Comparison of ENCODE assay signal across 14 cellular contexts in genomic region chr4:86358176-86358701, GRCh38. TPM values are rescaled to one million over a fixed set of nuclear protein-coding genes. Genes with fewer than 3 reads are reported as not detected.
DNase-seq lines count a peak whose midpoint lies in the region; ATAC-seq and TF ChIP-seq lines count a peak whose summit lies in the region.
"Had no signal": no experiment of that assay in that cellular context is flagged by ENCODE, and none has a peak within 500 bp of the region (broad histone marks: within the 10 kb centered on the region; RNA-seq: fewer than 3 reads in every experiment).

No MANE protein-coding gene starts in this region.

- H3K4me3 ChIP-seq in cardiac muscle cell = no peak overlapping the region
- no peak overlapping the region for H3K4me3 ChIP-seq in mesodermal cell (ENCODE audit: extremely low read depth, insufficient read depth, low read length, poor library complexity, severe bottlenecking)
- no peak overlapping the region for H3K4me3 ChIP-seq in testis
- H3K4me3 ChIP-seq: coronary artery, heart left ventricle had no signal

- no peaks in the 10 kb centered on the region for H3K9me3 Mint-ChIP-seq in dendritic cell treated with granulocyte-macrophage colony-stimulating factor and Interleukin-4, amounts not matched to agents 40 ng/mL and 50 ng/mL, for 4 days
- no peaks in the 10 kb centered on the region for H3K9me3 Mint-ChIP-seq in activated CD4-positive, alpha-beta T cell treated with anti-CD3 and anti-CD28 coated beads for 36 hours (ENCODE audit: low read depth)
- H3K9me3 Mint-ChIP-seq: T-cell had no signal

- H3K4me3 Mint-ChIP-seq in dendritic cell treated with granulocyte-macrophage colony-stimulating factor and Interleukin-4, amounts not matched to agents 40 ng/mL and 50 ng/mL, for 4 days = no peak overlapping the region
- H3K4me3 Mint-ChIP-seq in activated CD4-positive, alpha-beta T cell treated with anti-CD3 and anti-CD28 coated beads for 36 hours = no peak overlapping the region
- H3K4me3 Mint-ChIP-seq: T-cell had no signal

- POLR2A ChIA-PET in activated CD4-positive, alpha-beta T cell treated with anti-CD3 and anti-CD28 coated beads for 36 hours (lab: Charles Lee) = no interaction called here

- ATAC-seq in left ventricle myocardium superior (no peak), omental fat pad (ENCODE audit: low FRiP score) (no peak)
- ATAC-seq in activated CD4-positive, alpha-beta T cell treated with anti-CD3 and anti-CD28 coated beads for 36 hours = no peak
- ATAC-seq: T-cell had no signal

- DNase-seq in cardiac muscle cell (ENCODE audit: low read depth in 1 of 2, low spot score in 1 of 2) = peak; percentile 10 to 50
- no peak for DNase-seq in left ventricle myocardium superior
- no peak for DNase-seq in testis
- DNase-seq in activated CD8-positive, alpha-beta memory T cell treated with anti-CD3 and anti-CD28 coated beads, Interleukin-2, amount 50 U/mL, for 48 hours = no peak
- no peak for DNase-seq in omental fat pad (ENCODE audit: low spot score)
- no peak for DNase-seq in activated CD4-positive, alpha-beta T cell treated with anti-CD3 and anti-CD28 coated beads for 36 hours
- DNase-seq: activated naive CD4-positive, alpha-beta T cell; AML-193; GF-D8; heart left ventricle; T-cell had no signal

- H3K4me1 ChIP-seq in cardiac muscle cell (ENCODE audit: low read depth) (peaks cover 22% of the 10 kb centered on the region), mesodermal cell (ENCODE audit: control insufficient read depth, insufficient read depth, low read length, poor library complexity, severe bottlenecking) (peaks cover 16% of the 10 kb centered on the region), testis (peaks cover 13% of the 10 kb centered on the region)

- H3K27me3 Mint-ChIP-seq in dendritic cell treated with granulocyte-macrophage colony-stimulating factor and Interleukin-4, amounts not matched to agents 40 ng/mL and 50 ng/mL, for 4 days = no peaks in the 10 kb centered on the region
- peaks cover 4% of the 10 kb centered on the region for H3K27me3 Mint-ChIP-seq in activated CD4-positive, alpha-beta T cell treated with anti-CD3 and anti-CD28 coated beads for 36 hours

- H3K9me3 ChIP-seq in cardiac muscle cell (ENCODE audit: low read depth) = no peaks in the 10 kb centered on the region
- H3K9me3 ChIP-seq in mesodermal cell (ENCODE audit: control insufficient read depth, low read length) = no peaks in the 10 kb centered on the region
- H3K9me3 ChIP-seq in testis = no peaks in the 10 kb centered on the region
- H3K9me3 ChIP-seq: heart left ventricle had no signal

- CTCF ChIA-PET in activated CD4-positive, alpha-beta T cell treated with anti-CD3 and anti-CD28 coated beads for 36 hours (lab: Charles Lee) = no interaction called here

- H3K36me3 Mint-ChIP-seq in dendritic cell treated with granulocyte-macrophage colony-stimulating factor and Interleukin-4, amounts not matched to agents 40 ng/mL and 50 ng/mL, for 4 days (ENCODE audit: low read depth) = no peaks in the 10 kb centered on the region
- H3K36me3 Mint-ChIP-seq in activated CD4-positive, alpha-beta T cell treated with anti-CD3 and anti-CD28 coated beads for 36 hours (ENCODE audit: low read depth) = no peaks in the 10 kb centered on the region
- H3K36me3 Mint-ChIP-seq: T-cell had no signal

- H3K27me3 ChIP-seq in cardiac muscle cell (no peaks in the 10 kb centered on the region), testis (no peaks in the 10 kb centered on the region)
- H3K27me3 ChIP-seq: heart left ventricle had no signal

- H3K36me3 ChIP-seq in cardiac muscle cell (no peaks in the 10 kb centered on the region), mesodermal cell (ENCODE audit: control insufficient read depth, insufficient read depth, low read length) (no peaks in the 10 kb centered on the region), testis (ENCODE audit: low read depth, missing control alignments) (no peaks in the 10 kb centered on the region)

- peaks cover 12% of the 10 kb centered on the region for H3K4me1 Mint-ChIP-seq in dendritic cell treated with granulocyte-macrophage colony-stimulating factor and Interleukin-4, amounts not matched to agents 40 ng/mL and 50 ng/mL, for 4 days (ENCODE audit: low read depth)
- peaks cover 19% of the 10 kb centered on the region for H3K4me1 Mint-ChIP-seq in activated CD4-positive, alpha-beta T cell treated with anti-CD3 and anti-CD28 coated beads for 36 hours

- WGBS in mesodermal cell (ENCODE audit: insufficient coverage in 2 of 2), 2 experiments = 13% methylated on average over 1 of the region's 3 CpGs; no CpG with 5 or more reads in 1 of the 2 experiments
- WGBS in testis, 2 donors = 55 to 70% methylated on average over 3 of the region's 3 CpGs

- intact Hi-C loops in left ventricle myocardium superior (cut with micrococcal nuclease) (no loop called here), testis (cut with DNase I; ENCODE audit: low total_unique reads) (no loop called here)
- intact Hi-C loops in dendritic cell treated with granulocyte-macrophage colony-stimulating factor and Interleukin-4, amounts not matched to agents 40 ng/mL and 50 ng/mL, for 4 days (cut with micrococcal nuclease) = no loop called here
- intact Hi-C loops in activated CD4-positive, alpha-beta T cell treated with anti-CD3 and anti-CD28 coated beads for 36 hours (cut with DNase I, micrococcal nuclease) = no loop called here

- no peak for TF ChIP-seq POLR2A in testis (IDR thresholded peaks at IDR 0.05)

- H3K27ac Mint-ChIP-seq in dendritic cell treated with granulocyte-macrophage colony-stimulating factor and Interleukin-4, amounts not matched to agents 40 ng/mL and 50 ng/mL, for 4 days = peak overlapping the region; percentile 2
- H3K27ac Mint-ChIP-seq in activated CD4-positive, alpha-beta T cell treated with anti-CD3 and anti-CD28 coated beads for 36 hours = no peak overlapping the region
- H3K27ac Mint-ChIP-seq: T-cell had no signal

- TF ChIP-seq CTCF in cardiac muscle cell (IDR thresholded peaks at IDR 0.05; ENCODE audit: low read depth, low read length) (no peak), testis (IDR thresholded peaks at IDR 0.05) (no peak), omental fat pad (IDR thresholded peaks at IDR 0.05) (no peak)

- H3K27ac ChIP-seq in cardiac muscle cell (no peak overlapping the region), mesodermal cell (ENCODE audit: low read depth, low read length, severe bottlenecking) (peak overlapping the region; percentile 65), testis (no peak overlapping the region)
- H3K27ac ChIP-seq: coronary artery, heart left ventricle had no signal

RNA-seq across cellular contexts. Expression of gene MAPK10, which starts 1.6 kb away (rescaled TPM):
- total RNA-seq in cardiac muscle cell (13.4 and 22.8 TPM in 2 replicates), left ventricle myocardium superior (3.2 TPM), testis (10 to 100 TPM; 61.1 to 64.6 TPM), omental fat pad (10 to 100 TPM; 38.5 to 51.3 (median 41.4) TPM)
- polyA plus RNA-seq in cardiac muscle cell (13.9 and 16.2 TPM in 2 replicates), testis (ENCODE audit: insufficient read depth, low read depth, low replicate concordance) (56.1 TPM)
- polyA plus RNA-seq in mesodermal cell (2013, experiment 1 of 2) = 12.2 TPM
- 12.1 TPM for polyA plus RNA-seq in mesodermal cell (2013, experiment 2 of 2)
- total RNA-seq in activated CD4-positive, alpha-beta T cell treated with anti-CD3 and anti-CD28 coated beads for 36 hours = under 1 TPM in 1 of 2 experiments, not detected in 1; 0.19 TPM

Comparison
In these comparisons a context has a peak if more than half of its experiments do, and no peak if none do; other contexts are left out.
1. DNase-seq: peak in cardiac muscle cell (2 of 2); none in left ventricle myocardium superior (single experiment), testis (single experiment), activated CD8-positive, alpha-beta memory T cell treated with anti-CD3 and anti-CD28 coated beads, Interleukin-2, amount 50 U/mL, for 48 hours (single experiment), omental fat pad (single experiment) and activated CD4-positive, alpha-beta T cell treated with anti-CD3 and anti-CD28 coated beads for 36 hours (single experiment).